Comparison of ENCODE assay signal across 1 cellular context in the genomic region with DNA sequence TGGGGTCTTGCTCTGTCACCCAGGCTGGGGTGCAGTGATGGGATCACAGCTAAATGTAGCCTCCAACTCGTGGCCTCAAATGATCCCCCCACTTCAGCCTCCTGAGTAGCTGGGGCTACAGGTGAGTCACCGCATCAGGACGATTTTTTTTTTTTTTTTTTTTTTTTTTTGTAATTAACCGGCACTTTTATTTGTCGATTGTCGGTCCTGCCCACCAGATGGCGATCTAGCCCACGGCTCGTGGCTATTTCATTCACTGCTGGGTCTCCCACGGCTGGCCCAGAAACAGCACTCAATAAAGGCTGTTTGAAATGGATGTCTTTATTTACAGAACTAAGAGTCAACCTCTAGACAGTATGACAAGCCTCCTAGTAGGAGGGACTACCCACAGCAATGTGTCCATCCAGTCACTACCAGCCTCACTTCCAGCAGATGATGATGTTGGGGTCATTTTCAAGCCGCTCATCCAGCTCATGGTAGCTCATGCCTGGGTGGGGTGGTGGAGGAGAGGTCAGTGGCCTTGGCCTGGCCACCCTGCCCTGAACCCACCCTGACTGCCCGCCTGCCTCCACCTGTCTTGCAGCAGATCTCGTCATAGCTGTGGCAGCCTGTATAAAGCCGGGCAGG.
TF ChIP-seq lines count a peak whose summit lies in the region.

No MANE protein-coding gene starts in this region.

TF ChIP-seq in HEK293, 187 proteins besides CTCF, POLR2A, EP300 and RAD21 (continued from another document):
- TF ChIP-seq, protein P1, sequence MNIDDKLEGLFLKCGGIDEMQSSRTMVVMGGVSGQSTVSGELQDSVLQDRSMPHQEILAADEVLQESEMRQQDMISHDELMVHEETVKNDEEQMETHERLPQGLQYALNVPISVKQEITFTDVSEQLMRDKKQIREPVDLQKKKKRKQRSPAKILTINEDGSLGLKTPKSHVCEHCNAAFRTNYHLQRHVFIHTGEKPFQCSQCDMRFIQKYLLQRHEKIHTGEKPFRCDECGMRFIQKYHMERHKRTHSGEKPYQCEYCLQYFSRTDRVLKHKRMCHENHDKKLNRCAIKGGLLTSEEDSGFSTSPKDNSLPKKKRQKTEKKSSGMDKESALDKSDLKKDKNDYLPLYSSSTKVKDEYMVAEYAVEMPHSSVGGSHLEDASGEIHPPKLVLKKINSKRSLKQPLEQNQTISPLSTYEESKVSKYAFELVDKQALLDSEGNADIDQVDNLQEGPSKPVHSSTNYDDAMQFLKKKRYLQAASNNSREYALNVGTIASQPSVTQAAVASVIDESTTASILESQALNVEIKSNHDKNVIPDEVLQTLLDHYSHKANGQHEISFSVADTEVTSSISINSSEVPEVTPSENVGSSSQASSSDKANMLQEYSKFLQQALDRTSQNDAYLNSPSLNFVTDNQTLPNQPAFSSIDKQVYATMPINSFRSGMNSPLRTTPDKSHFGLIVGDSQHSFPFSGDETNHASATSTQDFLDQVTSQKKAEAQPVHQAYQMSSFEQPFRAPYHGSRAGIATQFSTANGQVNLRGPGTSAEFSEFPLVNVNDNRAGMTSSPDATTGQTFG (tag by site-specific recombination; IDR thresholded peaks at IDR 0.05; ENCODE audit: borderline replicate concordance), result no peak
- TF ChIP-seq ZNF560 (tag by site-specific recombination; IDR thresholded peaks at IDR 0.05; ENCODE audit: borderline replicate concordance) (no peak), ZBTB20 (tag by site-specific recombination; IDR thresholded peaks at IDR 0.05) (0 out of 2 replicates have a peak, but pooled peaks have one; percentile 16), ZFP41 (tag by site-specific recombination; IDR thresholded peaks at IDR 0.05; ENCODE audit: borderline replicate concordance) (no peak), ZEB2 (tag by site-specific recombination; IDR thresholded peaks at IDR 0.05) (0 out of 2 replicates have a peak, but pooled peaks have one; percentile 32), ZNF747 (tag by site-specific recombination; IDR thresholded peaks at IDR 0.05) (no peak), ZBTB17 (tag by site-specific recombination; IDR thresholded peaks at IDR 0.05) (0 out of 2 replicates have a peak, but pooled peaks have one; percentile 20), ZNF510 (tag by site-specific recombination; IDR thresholded peaks at IDR 0.05; ENCODE audit: insufficient replicate concordance) (no peak), GLIS1 (tag by site-specific recombination; IDR thresholded peaks at IDR 0.05) (peak; percentile 27; the same call in 1 of the 2 replicates), ZFP3 (tag by site-specific recombination; IDR thresholded peaks at IDR 0.05; ENCODE audit: low read depth) (no peak), ZSCAN23 (tag by site-specific recombination; IDR thresholded peaks at IDR 0.05) (no peak), ZNF416 (tag by site-specific recombination; IDR thresholded peaks at IDR 0.05) (no peak), ZNF654 (tag by site-specific recombination; IDR thresholded peaks at IDR 0.05; ENCODE audit: low read depth) (peak; percentile 76), ZNF404 (tag by site-specific recombination; IDR thresholded peaks at IDR 0.05) (no peak), BCL11A (tag by site-specific recombination; IDR thresholded peaks at IDR 0.05; ENCODE audit: low read depth) (no peak), ZNF311 (tag by site-specific recombination; IDR thresholded peaks at IDR 0.05; ENCODE audit: borderline replicate concordance) (no peak), ZNF544 (tag by site-specific recombination; IDR thresholded peaks at IDR 0.05) (no peak), ZNF501 (tag by site-specific recombination; IDR thresholded peaks at IDR 0.05) (no peak), ZNF221 (tag by site-specific recombination; IDR thresholded peaks at IDR 0.05; ENCODE audit: borderline replicate concordance) (no peak), ZNF184 (tag by site-specific recombination; IDR thresholded peaks at IDR 0.05) (no peak), ZNF16 (tag by site-specific recombination; IDR thresholded peaks at IDR 0.05; ENCODE audit: low read depth) (no peak), KLF1 (tag by site-specific recombination; IDR thresholded peaks at IDR 0.05) (no peak), SCRT2 (tag by site-specific recombination; IDR thresholded peaks at IDR 0.05) (peak; percentile 71), ZNF629 (tag by site-specific recombination; IDR thresholded peaks at IDR 0.05) (no peak), GLI4 (tag by site-specific recombination; IDR thresholded peaks at IDR 0.05) (no peak), ZNF626 (tag by site-specific recombination; IDR thresholded peaks at IDR 0.05) (no peak), ZNF223 (tag by site-specific recombination; IDR thresholded peaks at IDR 0.05) (no peak), EGR2 (tag by site-specific recombination; IDR thresholded peaks at IDR 0.05; ENCODE audit: low read depth) (no peak), ZNF677 (tag by site-specific recombination; IDR thresholded peaks at IDR 0.05) (no peak)
- TF ChIP-seq, protein P2, sequence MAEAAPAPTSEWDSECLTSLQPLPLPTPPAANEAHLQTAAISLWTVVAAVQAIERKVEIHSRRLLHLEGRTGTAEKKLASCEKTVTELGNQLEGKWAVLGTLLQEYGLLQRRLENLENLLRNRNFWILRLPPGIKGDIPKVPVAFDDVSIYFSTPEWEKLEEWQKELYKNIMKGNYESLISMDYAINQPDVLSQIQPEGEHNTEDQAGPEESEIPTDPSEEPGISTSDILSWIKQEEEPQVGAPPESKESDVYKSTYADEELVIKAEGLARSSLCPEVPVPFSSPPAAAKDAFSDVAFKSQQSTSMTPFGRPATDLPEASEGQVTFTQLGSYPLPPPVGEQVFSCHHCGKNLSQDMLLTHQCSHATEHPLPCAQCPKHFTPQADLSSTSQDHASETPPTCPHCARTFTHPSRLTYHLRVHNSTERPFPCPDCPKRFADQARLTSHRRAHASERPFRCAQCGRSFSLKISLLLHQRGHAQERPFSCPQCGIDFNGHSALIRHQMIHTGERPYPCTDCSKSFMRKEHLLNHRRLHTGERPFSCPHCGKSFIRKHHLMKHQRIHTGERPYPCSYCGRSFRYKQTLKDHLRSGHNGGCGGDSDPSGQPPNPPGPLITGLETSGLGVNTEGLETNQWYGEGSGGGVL (tag by site-specific recombination; IDR thresholded peaks at IDR 0.05), result 0 out of 2 replicates have a peak, but pooled peaks have one; percentile 19
- TF ChIP-seq, protein P3, sequence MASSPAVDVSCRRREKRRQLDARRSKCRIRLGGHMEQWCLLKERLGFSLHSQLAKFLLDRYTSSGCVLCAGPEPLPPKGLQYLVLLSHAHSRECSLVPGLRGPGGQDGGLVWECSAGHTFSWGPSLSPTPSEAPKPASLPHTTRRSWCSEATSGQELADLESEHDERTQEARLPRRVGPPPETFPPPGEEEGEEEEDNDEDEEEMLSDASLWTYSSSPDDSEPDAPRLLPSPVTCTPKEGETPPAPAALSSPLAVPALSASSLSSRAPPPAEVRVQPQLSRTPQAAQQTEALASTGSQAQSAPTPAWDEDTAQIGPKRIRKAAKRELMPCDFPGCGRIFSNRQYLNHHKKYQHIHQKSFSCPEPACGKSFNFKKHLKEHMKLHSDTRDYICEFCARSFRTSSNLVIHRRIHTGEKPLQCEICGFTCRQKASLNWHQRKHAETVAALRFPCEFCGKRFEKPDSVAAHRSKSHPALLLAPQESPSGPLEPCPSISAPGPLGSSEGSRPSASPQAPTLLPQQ (tag by site-specific recombination; IDR thresholded peaks at IDR 0.05), result no peak
- TF ChIP-seq, protein P4, sequence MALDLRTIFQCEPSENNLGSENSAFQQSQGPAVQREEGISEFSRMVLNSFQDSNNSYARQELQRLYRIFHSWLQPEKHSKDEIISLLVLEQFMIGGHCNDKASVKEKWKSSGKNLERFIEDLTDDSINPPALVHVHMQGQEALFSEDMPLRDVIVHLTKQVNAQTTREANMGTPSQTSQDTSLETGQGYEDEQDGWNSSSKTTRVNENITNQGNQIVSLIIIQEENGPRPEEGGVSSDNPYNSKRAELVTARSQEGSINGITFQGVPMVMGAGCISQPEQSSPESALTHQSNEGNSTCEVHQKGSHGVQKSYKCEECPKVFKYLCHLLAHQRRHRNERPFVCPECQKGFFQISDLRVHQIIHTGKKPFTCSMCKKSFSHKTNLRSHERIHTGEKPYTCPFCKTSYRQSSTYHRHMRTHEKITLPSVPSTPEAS (tag by site-specific recombination; IDR thresholded peaks at IDR 0.05), result no peak
- TF ChIP-seq, protein P5, sequence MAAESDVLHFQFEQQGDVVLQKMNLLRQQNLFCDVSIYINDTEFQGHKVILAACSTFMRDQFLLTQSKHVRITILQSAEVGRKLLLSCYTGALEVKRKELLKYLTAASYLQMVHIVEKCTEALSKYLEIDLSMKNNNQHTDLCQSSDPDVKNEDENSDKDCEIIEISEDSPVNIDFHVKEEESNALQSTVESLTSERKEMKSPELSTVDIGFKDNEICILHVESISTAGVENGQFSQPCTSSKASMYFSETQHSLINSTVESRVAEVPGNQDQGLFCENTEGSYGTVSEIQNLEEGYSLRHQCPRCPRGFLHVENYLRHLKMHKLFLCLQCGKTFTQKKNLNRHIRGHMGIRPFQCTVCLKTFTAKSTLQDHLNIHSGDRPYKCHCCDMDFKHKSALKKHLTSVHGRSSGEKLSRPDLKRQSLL (tag by site-specific recombination; IDR thresholded peaks at IDR 0.05), result no peak
- TF ChIP-seq, protein P6, sequence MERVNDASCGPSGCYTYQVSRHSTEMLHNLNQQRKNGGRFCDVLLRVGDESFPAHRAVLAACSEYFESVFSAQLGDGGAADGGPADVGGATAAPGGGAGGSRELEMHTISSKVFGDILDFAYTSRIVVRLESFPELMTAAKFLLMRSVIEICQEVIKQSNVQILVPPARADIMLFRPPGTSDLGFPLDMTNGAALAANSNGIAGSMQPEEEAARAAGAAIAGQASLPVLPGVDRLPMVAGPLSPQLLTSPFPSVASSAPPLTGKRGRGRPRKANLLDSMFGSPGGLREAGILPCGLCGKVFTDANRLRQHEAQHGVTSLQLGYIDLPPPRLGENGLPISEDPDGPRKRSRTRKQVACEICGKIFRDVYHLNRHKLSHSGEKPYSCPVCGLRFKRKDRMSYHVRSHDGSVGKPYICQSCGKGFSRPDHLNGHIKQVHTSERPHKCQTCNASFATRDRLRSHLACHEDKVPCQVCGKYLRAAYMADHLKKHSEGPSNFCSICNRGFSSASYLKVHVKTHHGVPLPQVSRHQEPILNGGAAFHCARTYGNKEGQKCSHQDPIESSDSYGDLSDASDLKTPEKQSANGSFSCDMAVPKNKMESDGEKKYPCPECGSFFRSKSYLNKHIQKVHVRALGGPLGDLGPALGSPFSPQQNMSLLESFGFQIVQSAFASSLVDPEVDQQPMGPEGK (tag by site-specific recombination; IDR thresholded peaks at IDR 0.05), result peak; percentile 46; the same call in 1 of the 2 replicates
- TF ChIP-seq, protein P7, sequence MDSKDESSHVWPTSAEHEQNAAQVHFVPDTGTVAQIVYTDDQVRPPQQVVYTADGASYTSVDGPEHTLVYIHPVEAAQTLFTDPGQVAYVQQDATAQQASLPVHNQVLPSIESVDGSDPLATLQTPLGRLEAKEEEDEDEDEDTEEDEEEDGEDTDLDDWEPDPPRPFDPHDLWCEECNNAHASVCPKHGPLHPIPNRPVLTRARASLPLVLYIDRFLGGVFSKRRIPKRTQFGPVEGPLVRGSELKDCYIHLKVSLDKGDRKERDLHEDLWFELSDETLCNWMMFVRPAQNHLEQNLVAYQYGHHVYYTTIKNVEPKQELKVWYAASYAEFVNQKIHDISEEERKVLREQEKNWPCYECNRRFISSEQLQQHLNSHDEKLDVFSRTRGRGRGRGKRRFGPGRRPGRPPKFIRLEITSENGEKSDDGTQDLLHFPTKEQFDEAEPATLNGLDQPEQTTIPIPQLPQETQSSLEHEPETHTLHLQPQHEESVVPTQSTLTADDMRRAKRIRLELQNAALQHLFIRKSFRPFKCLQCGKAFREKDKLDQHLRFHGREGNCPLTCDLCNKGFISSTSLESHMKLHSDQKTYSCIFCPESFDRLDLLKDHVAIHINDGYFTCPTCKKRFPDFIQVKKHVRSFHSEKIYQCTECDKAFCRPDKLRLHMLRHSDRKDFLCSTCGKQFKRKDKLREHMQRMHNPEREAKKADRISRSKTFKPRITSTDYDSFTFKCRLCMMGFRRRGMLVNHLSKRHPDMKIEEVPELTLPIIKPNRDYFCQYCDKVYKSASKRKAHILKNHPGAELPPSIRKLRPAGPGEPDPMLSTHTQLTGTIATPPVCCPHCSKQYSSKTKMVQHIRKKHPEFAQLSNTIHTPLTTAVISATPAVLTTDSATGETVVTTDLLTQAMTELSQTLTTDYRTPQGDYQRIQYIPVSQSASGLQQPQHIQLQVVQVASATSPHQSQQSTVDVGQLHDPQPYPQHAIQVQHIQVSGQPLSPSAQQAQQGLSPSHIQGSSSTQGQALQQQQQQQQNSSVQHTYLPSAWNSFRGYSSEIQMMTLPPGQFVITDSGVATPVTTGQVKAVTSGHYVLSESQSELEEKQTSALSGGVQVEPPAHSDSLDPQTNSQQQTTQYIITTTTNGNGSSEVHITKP (tag by site-specific recombination; IDR thresholded peaks at IDR 0.05), result no peak
- TF ChIP-seq, protein P8, sequence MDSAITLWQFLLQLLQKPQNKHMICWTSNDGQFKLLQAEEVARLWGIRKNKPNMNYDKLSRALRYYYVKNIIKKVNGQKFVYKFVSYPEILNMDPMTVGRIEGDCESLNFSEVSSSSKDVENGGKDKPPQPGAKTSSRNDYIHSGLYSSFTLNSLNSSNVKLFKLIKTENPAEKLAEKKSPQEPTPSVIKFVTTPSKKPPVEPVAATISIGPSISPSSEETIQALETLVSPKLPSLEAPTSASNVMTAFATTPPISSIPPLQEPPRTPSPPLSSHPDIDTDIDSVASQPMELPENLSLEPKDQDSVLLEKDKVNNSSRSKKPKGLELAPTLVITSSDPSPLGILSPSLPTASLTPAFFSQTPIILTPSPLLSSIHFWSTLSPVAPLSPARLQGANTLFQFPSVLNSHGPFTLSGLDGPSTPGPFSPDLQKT (IDR thresholded peaks at IDR 0.05; ENCODE audit: borderline replicate concordance, low read depth, low read length), result no peak
